ENCODE assay signal across 10 cellular contexts in the genomic region with DNA sequence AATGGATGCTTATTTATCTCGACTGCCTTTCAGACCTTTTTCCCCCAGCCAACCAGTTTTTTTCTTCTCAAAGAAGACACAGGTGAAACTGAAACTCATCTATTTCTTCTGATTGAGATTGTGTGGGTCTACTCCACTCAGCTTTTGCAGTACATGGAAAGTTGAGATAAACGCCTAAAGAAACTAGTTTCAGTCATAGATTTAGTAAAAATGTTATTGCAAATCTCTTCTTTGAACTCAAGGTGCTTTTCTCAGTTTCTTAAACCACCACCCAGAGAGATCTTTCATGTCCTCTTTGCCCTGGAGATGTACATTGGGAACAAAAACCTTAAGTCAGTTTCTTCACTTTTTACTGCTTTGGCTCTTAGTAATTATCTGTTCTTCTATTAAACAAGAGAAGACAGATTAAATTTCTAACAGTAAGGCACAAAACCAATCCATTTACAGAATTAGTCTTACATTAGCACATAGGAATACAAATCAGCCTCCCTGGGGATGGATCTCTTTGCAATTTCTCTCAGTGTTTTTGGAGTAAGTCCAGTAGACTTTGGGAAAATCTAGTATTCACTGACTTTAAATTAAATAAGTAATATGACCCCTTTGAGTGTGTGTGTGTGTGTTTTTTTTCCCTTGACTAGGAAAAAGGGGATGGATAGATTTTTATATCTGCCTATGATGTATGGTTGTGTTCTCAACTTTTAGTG. TPM values are rescaled to one million over a fixed set of nuclear protein-coding genes. Genes with fewer than 3 reads are reported as not detected.
A peak's percentile ranks its signal among the peaks of the same experiment; 100 is the strongest.
DNase-seq lines count a peak whose midpoint lies in the region; ATAC-seq and TF ChIP-seq lines count a peak whose summit lies in the region.
"Had no signal": no experiment of that assay in that cellular context is flagged by ENCODE, and none has a peak within 500 bp of the region (broad histone marks: within the 10 kb centered on the region; RNA-seq: fewer than 3 reads in every experiment).

No MANE protein-coding gene starts in this region.

- peak overlapping the region; percentile 33 for H3K27ac Mint-ChIP-seq in activated naive CD8-positive, alpha-beta T cell treated with anti-CD3 and anti-CD28 coated beads, Interleukin-2, amount 50 U/mL, for 24 hours

- H2BK120ac ChIP-seq in trophoblast cell (ENCODE audit: insufficient read depth, low read length, poor library complexity), result no peak overlapping the region

- no peak for TF ChIP-seq CTCF in GM20000 (IDR thresholded peaks at IDR 0.05; ENCODE audit: extremely low read depth, missing control alignments)

- no peaks in the 10 kb centered on the region for H3K9me3 ChIP-seq in SJCRH30 (replicated peaks)
- no peaks in the 10 kb centered on the region for H3K9me3 ChIP-seq in trophoblast cell (ENCODE audit: insufficient read depth, low read depth, low read length)

- H3K36me3 ChIP-seq in SJCRH30 (no peaks in the 10 kb centered on the region), trophoblast cell (ENCODE audit: control insufficient read depth in 1 of 2, insufficient read depth in 2 of 2, low read length in 2 of 2) (no peaks in the 10 kb centered on the region)

- no peak overlapping the region for H4K91ac ChIP-seq in trophoblast cell (ENCODE audit: low read depth, low read length)

- H3K4me2 ChIP-seq in trophoblast cell (ENCODE audit: low read length), result no peak overlapping the region

- peaks cover 3% of the 10 kb centered on the region; the same call in 1 of the 2 replicates for H3K4me1 ChIP-seq in SJCRH30
- peaks cover 0 to 4% of the 10 kb centered on the region in 2 experiments for H3K4me1 ChIP-seq in trophoblast cell (ENCODE audit: control insufficient read depth in 1 of 2, insufficient read depth in 2 of 2, low read length in 2 of 2)

- H2AFZ ChIP-seq in trophoblast cell (ENCODE audit: insufficient read depth, low read length, poor library complexity), result no peak overlapping the region

- peak; percentile 29 for DNase-seq in GM20000 (ENCODE audit: low spot score)
- DNase-seq in activated naive CD8-positive, alpha-beta T cell treated with anti-CD3 and anti-CD28 coated beads, Interleukin-2, amount 50 U/mL, for 24 hours, result no peak
- DNase-seq in OCI-M1 (lab: John Stamatoyannopoulos, UW), result no peak
- DNase-seq in SJCRH30, result no peak
- DNase-seq in trophoblast cell, result no peak
- no peak for DNase-seq in islet precursor cell
- DNase-seq: activated gamma-delta T cell treated with Interleukin-2 at 50 U/mL for 16 hours had no signal

- no peaks in the 10 kb centered on the region for H3K27me3 Mint-ChIP-seq in activated naive CD8-positive, alpha-beta T cell treated with anti-CD3 and anti-CD28 coated beads, Interleukin-2, amount 50 U/mL, for 24 hours

- no peaks in the 10 kb centered on the region for H3K79me2 ChIP-seq in trophoblast cell (ENCODE audit: control insufficient read depth, insufficient read depth, low read length, poor library complexity)

- no peak overlapping the region for H3K18ac ChIP-seq in trophoblast cell (ENCODE audit: low read length)

- no CpG with 5 or more reads among the region's 2 CpGs for WGBS in trophoblast cell (ENCODE audit: extremely low coverage, insufficient coverage, insufficient read length)

- ATAC-seq in GM18502 (IDR thresholded peaks at IDR 0.05; ENCODE audit: poor library complexity, unreplicated experiment), result peak; percentile 56
- ATAC-seq in HG03159 (IDR thresholded peaks at IDR 0.05; ENCODE audit: unreplicated experiment), result peak; percentile 49
- ATAC-seq in activated naive CD8-positive, alpha-beta T cell treated with anti-CD3 and anti-CD28 coated beads, Interleukin-2, amount 50 U/mL, for 24 hours, result peak; percentile 57

- no peak overlapping the region for H2BK5ac ChIP-seq in trophoblast cell (ENCODE audit: low read depth, low read length, poor library complexity)

- H3K4me3 Mint-ChIP-seq in activated naive CD8-positive, alpha-beta T cell treated with anti-CD3 and anti-CD28 coated beads, Interleukin-2, amount 50 U/mL, for 24 hours, result peak overlapping the region; percentile 13

- H2BK12ac ChIP-seq in trophoblast cell (ENCODE audit: low read length), result no peak overlapping the region

- H3K4ac ChIP-seq in trophoblast cell (ENCODE audit: low read depth, low read length), result no peak overlapping the region

- H4K12ac ChIP-seq in trophoblast cell (ENCODE audit: low read depth, low read length), result no peak overlapping the region

- H3K79me1 ChIP-seq in trophoblast cell (ENCODE audit: low read length), result no peaks in the 10 kb centered on the region

- H4K8ac ChIP-seq in trophoblast cell (ENCODE audit: low read depth, low read length), result no peak overlapping the region

- H3K27ac ChIP-seq in SJCRH30 (no peak overlapping the region), trophoblast cell (ENCODE audit: low read depth, low read length) (no peak overlapping the region)

- H2AK5ac ChIP-seq in trophoblast cell (ENCODE audit: low read length), result no peak overlapping the region

- H3K27me3 ChIP-seq in SJCRH30 (no peaks in the 10 kb centered on the region), trophoblast cell (ENCODE audit: insufficient read depth, low read length) (no peaks in the 10 kb centered on the region)

- no peak overlapping the region for H3K9ac ChIP-seq in trophoblast cell (ENCODE audit: low read length)

- peaks cover 78% of the 10 kb centered on the region for H3K4me1 Mint-ChIP-seq in activated naive CD8-positive, alpha-beta T cell treated with anti-CD3 and anti-CD28 coated beads, Interleukin-2, amount 50 U/mL, for 24 hours

- H3K4me3 ChIP-seq in SJCRH30, result no peak overlapping the region
- H3K4me3 ChIP-seq in trophoblast cell (ENCODE audit: low read depth, low read length), result no peak overlapping the region

- peaks cover 12% of the 10 kb centered on the region for H3K36me3 Mint-ChIP-seq in activated naive CD8-positive, alpha-beta T cell treated with anti-CD3 and anti-CD28 coated beads, Interleukin-2, amount 50 U/mL, for 24 hours (ENCODE audit: low read depth)

- H3K14ac ChIP-seq in trophoblast cell (ENCODE audit: low read length), result no peak overlapping the region

- H3K9me3 Mint-ChIP-seq in activated naive CD8-positive, alpha-beta T cell treated with anti-CD3 and anti-CD28 coated beads, Interleukin-2, amount 50 U/mL, for 24 hours, result no peaks in the 10 kb centered on the region

- no peak overlapping the region for H3K23ac ChIP-seq in trophoblast cell (ENCODE audit: low read length)

RNA-seq across cellular contexts. Expression of gene FBXW8, which starts 11.6 kb away (rescaled TPM):
- 7.8 and 7.9 TPM in 2 replicates for total RNA-seq in SJCRH30 (2014; rRNA removed; shearing (Covaris generic))
- polyA plus RNA-seq in trophoblast cell (2013), result 11.6 and 12.1 TPM in 2 replicates

RNA-seq across cellular contexts. Expression of gene HRK, which starts 41.1 kb away (rescaled TPM):
- 0.04 TPM in 1 of 2 replicates, not detected in the other for total RNA-seq in SJCRH30 (2014; rRNA removed; shearing (Covaris generic))
- polyA plus RNA-seq in trophoblast cell (2013), result 0.10 and 0.12 TPM in 2 replicates
- total RNA-seq: glomerular endothelial cell had no signal
